In genomic region chr6:57190140-57190539, GRCh38 we compare ENCODE assay signal across 1 cellular context.
A peak's percentile ranks its signal among the peaks of the same experiment; 100 is the strongest.
TF ChIP-seq lines count a peak whose summit lies in the region.

No MANE protein-coding gene starts in this region.

TF ChIP-seq in GM12878, 131 proteins besides CTCF, POLR2A, EP300 and RAD21:
- TF ChIP-seq USF1 (IDR thresholded peaks at IDR 0.05; ENCODE audit: borderline replicate concordance, extremely low read length, insufficient read depth, low read depth, low read length) (no peak), MAX (IDR thresholded peaks at IDR 0.05; ENCODE audit: low read depth, low read length) (no peak), SMC3 (IDR thresholded peaks at IDR 0.05; ENCODE audit: borderline replicate concordance, low read length) (peak; percentile 28; the same call in 1 of the 2 replicates), NFXL1 (IDR thresholded peaks at IDR 0.05; ENCODE audit: borderline replicate concordance) (no peak), BCLAF1 (IDR thresholded peaks at IDR 0.05) (no peak), TCF3 (IDR thresholded peaks at IDR 0.05; ENCODE audit: borderline replicate concordance, insufficient read depth, low read depth, low read length) (no peak), ELK1 (IDR thresholded peaks at IDR 0.05; ENCODE audit: low read depth, low read length) (no peak), MLLT1 (IDR thresholded peaks at IDR 0.05) (no peak), PKNOX1 (IDR thresholded peaks at IDR 0.05) (no peak)
